ENCODE assay signal across 1 cellular context in the genomic region with DNA sequence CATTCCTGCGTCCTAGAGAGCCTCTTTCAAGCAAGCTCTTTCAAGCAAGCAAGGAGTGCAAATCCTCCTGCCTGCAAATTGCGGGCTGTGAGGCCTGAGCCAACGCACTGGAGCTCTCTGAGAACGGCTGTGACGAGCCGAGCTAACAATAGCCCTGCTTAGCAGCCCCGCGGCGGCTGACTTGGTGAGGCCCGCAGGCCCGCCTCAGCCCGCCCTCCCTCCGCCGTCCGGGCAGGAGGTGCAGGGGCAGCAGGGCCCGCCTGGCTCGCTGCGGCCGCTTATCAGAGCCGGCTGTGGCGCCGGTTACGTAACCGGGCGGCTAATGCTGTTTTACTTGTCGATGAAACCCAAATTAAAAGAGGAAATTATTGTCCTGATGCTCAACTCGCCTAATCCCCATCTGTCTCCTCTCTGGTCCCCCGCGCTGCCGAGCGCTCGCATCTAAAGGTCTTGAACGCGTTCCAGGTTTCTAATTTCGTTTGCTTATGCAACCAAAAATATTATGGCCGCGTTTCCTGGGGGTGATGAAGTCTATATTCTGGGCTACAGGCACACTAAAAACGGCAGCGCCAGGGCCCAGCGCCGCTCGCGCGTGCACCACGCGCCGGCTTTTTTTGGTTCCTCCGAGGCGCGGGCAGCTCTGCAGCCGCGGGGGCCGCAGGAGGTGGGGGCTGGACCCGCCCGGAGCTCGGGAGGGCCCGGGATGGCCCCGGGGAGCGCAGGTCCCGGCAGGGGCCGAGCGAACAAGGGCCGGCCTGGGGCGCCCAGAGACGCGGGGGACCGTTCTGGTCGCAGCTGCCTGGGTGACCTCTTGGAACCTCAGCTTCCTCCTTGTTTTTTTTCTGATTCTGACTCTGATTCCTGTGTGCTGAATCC.
TF ChIP-seq lines count a peak whose summit lies in the region.

No MANE protein-coding gene starts in this region.

TF ChIP-seq in HepG2, 621 proteins besides CTCF, POLR2A, EP300 and RAD21 (continued from another document and continues in another):
- TF ChIP-seq, protein P1, sequence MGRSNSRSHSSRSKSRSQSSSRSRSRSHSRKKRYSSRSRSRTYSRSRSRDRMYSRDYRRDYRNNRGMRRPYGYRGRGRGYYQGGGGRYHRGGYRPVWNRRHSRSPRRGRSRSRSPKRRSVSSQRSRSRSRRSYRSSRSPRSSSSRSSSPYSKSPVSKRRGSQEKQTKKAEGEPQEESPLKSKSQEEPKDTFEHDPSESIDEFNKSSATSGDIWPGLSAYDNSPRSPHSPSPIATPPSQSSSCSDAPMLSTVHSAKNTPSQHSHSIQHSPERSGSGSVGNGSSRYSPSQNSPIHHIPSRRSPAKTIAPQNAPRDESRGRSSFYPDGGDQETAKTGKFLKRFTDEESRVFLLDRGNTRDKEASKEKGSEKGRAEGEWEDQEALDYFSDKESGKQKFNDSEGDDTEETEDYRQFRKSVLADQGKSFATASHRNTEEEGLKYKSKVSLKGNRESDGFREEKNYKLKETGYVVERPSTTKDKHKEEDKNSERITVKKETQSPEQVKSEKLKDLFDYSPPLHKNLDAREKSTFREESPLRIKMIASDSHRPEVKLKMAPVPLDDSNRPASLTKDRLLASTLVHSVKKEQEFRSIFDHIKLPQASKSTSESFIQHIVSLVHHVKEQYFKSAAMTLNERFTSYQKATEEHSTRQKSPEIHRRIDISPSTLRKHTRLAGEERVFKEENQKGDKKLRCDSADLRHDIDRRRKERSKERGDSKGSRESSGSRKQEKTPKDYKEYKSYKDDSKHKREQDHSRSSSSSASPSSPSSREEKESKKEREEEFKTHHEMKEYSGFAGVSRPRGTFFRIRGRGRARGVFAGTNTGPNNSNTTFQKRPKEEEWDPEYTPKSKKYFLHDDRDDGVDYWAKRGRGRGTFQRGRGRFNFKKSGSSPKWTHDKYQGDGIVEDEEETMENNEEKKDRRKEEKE (IDR thresholded peaks at IDR 0.05) = no peak
- TF ChIP-seq PHF20 (CRISPR knock-in tag; IDR thresholded peaks at IDR 0.05) (peak; percentile 63), NFATC3 (CRISPR knock-in tag; IDR thresholded peaks at IDR 0.05) (peak; percentile 82; the same call in 1 of the 2 replicates), FOSL1 (CRISPR knock-in tag; IDR thresholded peaks at IDR 0.05; ENCODE audit: borderline replicate concordance) (no peak), ZNF788 (CRISPR knock-in tag; IDR thresholded peaks at IDR 0.05; ENCODE audit: borderline replicate concordance) (peak; percentile 21; the same call in 1 of the 2 replicates), ZSCAN25 (CRISPR knock-in tag; IDR thresholded peaks at IDR 0.05) (peak; percentile 92), PLRG1 (conservative IDR thresholded peaks at IDR 0.05) (no peak), SRSF9 (IDR thresholded peaks at IDR 0.05; ENCODE audit: borderline replicate concordance, insufficient read depth, low read depth, low read length, poor library complexity, severe bottlenecking) (no peak), ZNF607 (CRISPR knock-in tag; IDR thresholded peaks at IDR 0.05; ENCODE audit: borderline replicate concordance) (0 out of 2 replicates have a peak, but pooled peaks have one; percentile 42), KLF9 (CRISPR knock-in tag; IDR thresholded peaks at IDR 0.05; ENCODE audit: low read depth) (no peak), ZNF816 (CRISPR knock-in tag; IDR thresholded peaks at IDR 0.05; ENCODE audit: borderline replicate concordance) (0 out of 2 replicates have a peak, but pooled peaks have one; percentile 36), ZSCAN9 (CRISPR knock-in tag; IDR thresholded peaks at IDR 0.05; ENCODE audit: borderline replicate concordance) (peak; percentile 23; the same call in 1 of the 2 replicates), ZNF629 (CRISPR knock-in tag; conservative IDR thresholded peaks at IDR 0.05) (no peak), STAT5B (CRISPR knock-in tag; IDR thresholded peaks at IDR 0.05) (no peak), HMGA1 (CRISPR knock-in tag; conservative IDR thresholded peaks at IDR 0.05) (no peak), TGIF2 (CRISPR knock-in tag; IDR thresholded peaks at IDR 0.05) (no peak), RAD51 (IDR thresholded peaks at IDR 0.05; ENCODE audit: borderline replicate concordance) (no peak), ZSCAN20 (CRISPR knock-in tag; IDR thresholded peaks at IDR 0.05; ENCODE audit: borderline replicate concordance) (peak; percentile 31), ZNF557 (CRISPR knock-in tag; IDR thresholded peaks at IDR 0.05) (peak; percentile 87; the same call in 1 of the 2 replicates), MIER2 (CRISPR knock-in tag; IDR thresholded peaks at IDR 0.05) (0 out of 2 replicates have a peak, but pooled peaks have one; percentile 13), DMAP1 (CRISPR knock-in tag; IDR thresholded peaks at IDR 0.05) (peak; percentile 77; the same call in 1 of the 2 replicates)
- TF ChIP-seq, protein P2, sequence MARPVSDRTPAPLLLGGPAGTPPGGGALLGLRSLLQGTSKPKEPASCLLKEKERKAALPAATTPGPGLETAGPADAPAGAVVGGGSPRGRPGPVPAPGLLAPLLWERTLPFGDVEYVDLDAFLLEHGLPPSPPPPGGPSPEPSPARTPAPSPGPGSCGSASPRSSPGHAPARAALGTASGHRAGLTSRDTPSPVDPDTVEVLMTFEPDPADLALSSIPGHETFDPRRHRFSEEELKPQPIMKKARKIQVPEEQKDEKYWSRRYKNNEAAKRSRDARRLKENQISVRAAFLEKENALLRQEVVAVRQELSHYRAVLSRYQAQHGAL (CRISPR knock-in tag; IDR thresholded peaks at IDR 0.05; ENCODE audit: not compliant biosample characterization) = peak; percentile 71
- TF ChIP-seq, protein P3, sequence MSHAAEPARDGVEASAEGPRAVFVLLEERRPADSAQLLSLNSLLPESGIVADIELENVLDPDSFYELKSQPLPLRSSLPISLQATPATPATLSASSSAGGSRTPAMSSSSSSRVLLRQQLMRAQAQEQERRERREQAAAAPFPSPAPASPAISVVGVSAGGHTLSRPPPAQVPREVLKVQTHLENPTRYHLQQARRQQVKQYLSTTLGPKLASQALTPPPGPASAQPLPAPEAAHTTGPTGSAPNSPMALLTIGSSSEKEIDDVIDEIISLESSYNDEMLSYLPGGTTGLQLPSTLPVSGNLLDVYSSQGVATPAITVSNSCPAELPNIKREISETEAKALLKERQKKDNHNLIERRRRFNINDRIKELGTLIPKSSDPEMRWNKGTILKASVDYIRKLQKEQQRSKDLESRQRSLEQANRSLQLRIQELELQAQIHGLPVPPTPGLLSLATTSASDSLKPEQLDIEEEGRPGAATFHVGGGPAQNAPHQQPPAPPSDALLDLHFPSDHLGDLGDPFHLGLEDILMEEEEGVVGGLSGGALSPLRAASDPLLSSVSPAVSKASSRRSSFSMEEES (CRISPR knock-in tag; IDR thresholded peaks at IDR 0.05) = no peak
- TF ChIP-seq, protein P4, sequence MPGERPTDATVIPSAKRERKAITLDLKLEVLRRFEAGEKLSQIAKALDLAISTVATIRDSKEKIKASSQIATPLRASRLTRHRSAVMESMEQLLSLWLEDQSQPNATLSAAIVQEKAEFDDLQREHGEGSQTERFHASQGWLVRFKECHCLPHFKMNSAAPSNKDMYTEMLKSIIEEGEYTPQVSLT (CRISPR knock-in tag; IDR thresholded peaks at IDR 0.05; ENCODE audit: borderline replicate concordance, low read depth) = 0 out of 2 replicates have a peak, but pooled peaks have one; percentile 36
- TF ChIP-seq, protein P5, sequence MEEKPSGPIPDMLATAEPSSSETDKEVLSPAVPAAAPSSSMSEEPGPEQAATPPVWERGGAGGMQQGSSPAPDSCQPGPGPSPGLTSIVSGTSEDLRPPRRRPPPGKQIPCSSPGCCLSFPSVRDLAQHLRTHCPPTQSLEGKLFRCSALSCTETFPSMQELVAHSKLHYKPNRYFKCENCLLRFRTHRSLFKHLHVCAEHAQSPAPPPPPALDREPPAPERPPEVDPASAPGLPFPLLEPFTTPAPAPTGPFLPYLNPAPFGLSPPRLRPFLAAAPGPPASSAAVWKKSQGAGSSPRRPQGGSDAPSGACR (CRISPR knock-in tag; IDR thresholded peaks at IDR 0.05) = peak; percentile 79
- TF ChIP-seq, protein P6, sequence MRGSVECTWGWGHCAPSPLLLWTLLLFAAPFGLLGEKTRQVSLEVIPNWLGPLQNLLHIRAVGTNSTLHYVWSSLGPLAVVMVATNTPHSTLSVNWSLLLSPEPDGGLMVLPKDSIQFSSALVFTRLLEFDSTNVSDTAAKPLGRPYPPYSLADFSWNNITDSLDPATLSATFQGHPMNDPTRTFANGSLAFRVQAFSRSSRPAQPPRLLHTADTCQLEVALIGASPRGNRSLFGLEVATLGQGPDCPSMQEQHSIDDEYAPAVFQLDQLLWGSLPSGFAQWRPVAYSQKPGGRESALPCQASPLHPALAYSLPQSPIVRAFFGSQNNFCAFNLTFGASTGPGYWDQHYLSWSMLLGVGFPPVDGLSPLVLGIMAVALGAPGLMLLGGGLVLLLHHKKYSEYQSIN (CRISPR knock-in tag; IDR thresholded peaks at IDR 0.05; ENCODE audit: borderline replicate concordance) = no peak
- TF ChIP-seq, protein P7, sequence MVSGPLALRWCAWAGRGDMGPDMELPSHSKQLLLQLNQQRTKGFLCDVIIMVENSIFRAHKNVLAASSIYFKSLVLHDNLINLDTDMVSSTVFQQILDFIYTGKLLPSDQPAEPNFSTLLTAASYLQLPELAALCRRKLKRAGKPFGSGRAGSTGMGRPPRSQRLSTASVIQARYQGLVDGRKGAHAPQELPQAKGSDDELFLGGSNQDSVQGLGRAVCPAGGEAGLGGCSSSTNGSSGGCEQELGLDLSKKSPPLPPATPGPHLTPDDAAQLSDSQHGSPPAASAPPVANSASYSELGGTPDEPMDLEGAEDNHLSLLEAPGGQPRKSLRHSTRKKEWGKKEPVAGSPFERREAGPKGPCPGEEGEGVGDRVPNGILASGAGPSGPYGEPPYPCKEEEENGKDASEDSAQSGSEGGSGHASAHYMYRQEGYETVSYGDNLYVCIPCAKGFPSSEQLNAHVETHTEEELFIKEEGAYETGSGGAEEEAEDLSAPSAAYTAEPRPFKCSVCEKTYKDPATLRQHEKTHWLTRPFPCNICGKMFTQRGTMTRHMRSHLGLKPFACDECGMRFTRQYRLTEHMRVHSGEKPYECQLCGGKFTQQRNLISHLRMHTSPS (CRISPR knock-in tag; IDR thresholded peaks at IDR 0.05; ENCODE audit: low read depth) = peak; percentile 65; the same call in 1 of the 2 replicates
- TF ChIP-seq, protein P8, sequence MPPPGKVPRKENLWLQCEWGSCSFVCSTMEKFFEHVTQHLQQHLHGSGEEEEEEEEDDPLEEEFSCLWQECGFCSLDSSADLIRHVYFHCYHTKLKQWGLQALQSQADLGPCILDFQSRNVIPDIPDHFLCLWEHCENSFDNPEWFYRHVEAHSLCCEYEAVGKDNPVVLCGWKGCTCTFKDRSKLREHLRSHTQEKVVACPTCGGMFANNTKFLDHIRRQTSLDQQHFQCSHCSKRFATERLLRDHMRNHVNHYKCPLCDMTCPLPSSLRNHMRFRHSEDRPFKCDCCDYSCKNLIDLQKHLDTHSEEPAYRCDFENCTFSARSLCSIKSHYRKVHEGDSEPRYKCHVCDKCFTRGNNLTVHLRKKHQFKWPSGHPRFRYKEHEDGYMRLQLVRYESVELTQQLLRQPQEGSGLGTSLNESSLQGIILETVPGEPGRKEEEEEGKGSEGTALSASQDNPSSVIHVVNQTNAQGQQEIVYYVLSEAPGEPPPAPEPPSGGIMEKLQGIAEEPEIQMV (CRISPR knock-in tag; IDR thresholded peaks at IDR 0.05; ENCODE audit: low read depth) = no peak; the same call in 1 of the 2 replicates
- TF ChIP-seq, protein P9, sequence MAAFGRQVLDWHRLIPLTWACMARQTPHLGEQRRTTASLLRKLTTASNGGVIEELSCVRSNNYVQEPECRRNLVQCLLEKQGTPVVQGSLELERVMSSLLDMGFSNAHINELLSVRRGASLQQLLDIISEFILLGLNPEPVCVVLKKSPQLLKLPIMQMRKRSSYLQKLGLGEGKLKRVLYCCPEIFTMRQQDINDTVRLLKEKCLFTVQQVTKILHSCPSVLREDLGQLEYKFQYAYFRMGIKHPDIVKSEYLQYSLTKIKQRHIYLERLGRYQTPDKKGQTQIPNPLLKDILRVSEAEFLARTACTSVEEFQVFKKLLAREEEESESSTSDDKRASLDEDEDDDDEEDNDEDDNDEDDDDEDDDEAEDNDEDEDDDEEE (CRISPR knock-in tag; IDR thresholded peaks at IDR 0.05) = peak; percentile 95
- TF ChIP-seq, protein P10, sequence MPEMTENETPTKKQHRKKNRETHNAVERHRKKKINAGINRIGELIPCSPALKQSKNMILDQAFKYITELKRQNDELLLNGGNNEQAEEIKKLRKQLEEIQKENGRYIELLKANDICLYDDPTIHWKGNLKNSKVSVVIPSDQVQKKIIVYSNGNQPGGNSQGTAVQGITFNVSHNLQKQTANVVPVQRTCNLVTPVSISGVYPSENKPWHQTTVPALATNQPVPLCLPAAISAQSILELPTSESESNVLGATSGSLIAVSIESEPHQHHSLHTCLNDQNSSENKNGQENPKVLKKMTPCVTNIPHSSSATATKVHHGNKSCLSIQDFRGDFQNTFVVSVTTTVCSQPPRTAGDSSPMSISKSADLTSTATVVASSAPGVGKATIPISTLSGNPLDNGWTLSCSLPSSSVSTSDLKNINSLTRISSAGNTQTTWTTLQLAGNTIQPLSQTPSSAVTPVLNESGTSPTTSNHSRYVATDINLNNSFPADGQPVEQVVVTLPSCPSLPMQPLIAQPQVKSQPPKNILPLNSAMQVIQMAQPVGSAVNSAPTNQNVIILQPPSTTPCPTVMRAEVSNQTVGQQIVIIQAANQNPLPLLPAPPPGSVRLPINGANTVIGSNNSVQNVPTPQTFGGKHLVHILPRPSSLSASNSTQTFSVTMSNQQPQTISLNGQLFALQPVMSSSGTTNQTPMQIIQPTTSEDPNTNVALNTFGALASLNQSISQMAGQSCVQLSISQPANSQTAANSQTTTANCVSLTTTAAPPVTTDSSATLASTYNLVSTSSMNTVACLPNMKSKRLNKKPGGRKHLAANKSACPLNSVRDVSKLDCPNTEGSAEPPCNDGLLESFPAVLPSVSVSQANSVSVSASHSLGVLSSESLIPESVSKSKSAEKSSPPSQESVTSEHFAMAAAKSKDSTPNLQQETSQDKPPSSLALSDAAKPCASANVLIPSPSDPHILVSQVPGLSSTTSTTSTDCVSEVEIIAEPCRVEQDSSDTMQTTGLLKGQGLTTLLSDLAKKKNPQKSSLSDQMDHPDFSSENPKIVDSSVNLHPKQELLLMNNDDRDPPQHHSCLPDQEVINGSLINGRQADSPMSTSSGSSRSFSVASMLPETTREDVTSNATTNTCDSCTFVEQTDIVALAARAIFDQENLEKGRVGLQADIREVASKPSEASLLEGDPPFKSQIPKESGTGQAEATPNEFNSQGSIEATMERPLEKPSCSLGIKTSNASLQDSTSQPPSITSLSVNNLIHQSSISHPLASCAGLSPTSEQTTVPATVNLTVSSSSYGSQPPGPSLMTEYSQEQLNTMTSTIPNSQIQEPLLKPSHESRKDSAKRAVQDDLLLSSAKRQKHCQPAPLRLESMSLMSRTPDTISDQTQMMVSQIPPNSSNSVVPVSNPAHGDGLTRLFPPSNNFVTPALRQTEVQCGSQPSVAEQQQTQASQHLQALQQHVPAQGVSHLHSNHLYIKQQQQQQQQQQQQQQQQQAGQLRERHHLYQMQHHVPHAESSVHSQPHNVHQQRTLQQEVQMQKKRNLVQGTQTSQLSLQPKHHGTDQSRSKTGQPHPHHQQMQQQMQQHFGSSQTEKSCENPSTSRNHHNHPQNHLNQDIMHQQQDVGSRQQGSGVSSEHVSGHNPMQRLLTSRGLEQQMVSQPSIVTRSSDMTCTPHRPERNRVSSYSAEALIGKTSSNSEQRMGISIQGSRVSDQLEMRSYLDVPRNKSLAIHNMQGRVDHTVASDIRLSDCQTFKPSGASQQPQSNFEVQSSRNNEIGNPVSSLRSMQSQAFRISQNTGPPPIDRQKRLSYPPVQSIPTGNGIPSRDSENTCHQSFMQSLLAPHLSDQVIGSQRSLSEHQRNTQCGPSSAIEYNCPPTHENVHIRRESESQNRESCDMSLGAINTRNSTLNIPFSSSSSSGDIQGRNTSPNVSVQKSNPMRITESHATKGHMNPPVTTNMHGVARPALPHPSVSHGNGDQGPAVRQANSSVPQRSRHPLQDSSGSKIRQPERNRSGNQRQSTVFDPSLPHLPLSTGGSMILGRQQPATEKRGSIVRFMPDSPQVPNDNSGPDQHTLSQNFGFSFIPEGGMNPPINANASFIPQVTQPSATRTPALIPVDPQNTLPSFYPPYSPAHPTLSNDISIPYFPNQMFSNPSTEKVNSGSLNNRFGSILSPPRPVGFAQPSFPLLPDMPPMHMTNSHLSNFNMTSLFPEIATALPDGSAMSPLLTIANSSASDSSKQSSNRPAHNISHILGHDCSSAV (CRISPR knock-in tag; IDR thresholded peaks at IDR 0.05; ENCODE audit: borderline replicate concordance) = no peak
